Comparison of ENCODE assay signal across 3 cellular contexts in genomic region chr14:35094645-35095044, GRCh38. TPM values are rescaled to one million over a fixed set of nuclear protein-coding genes. Genes with fewer than 3 reads are reported as not detected.
DNase-seq lines count a peak whose midpoint lies in the region; ATAC-seq, FAIRE-seq and TF ChIP-seq lines count a peak whose summit lies in the region.
"Not testable (repeated sequence)": the region's sequence is repeated elsewhere in the genome, so short reads cannot be mapped to it uniquely, and the experiment has no call there.

No MANE protein-coding gene starts in this region.

- not testable (repeated sequence) for TF ChIP-seq EP300 in HepG2 (IDR thresholded peaks at IDR 0.05; ENCODE audit: low read depth in 2 of 2, low read length in 2 of 2); HepG2 (CRISPR knock-in tag; IDR thresholded peaks at IDR 0.05; ENCODE audit: borderline replicate concordance)

- not testable (repeated sequence) for TF ChIP-seq POLR2A in HepG2 (IDR thresholded peaks at IDR 0.05; ENCODE audit: insufficient read depth in 1 of 2, low read depth in 2 of 2, low read length in 2 of 2)

- not testable (repeated sequence) for H3K9me3 ChIP-seq in HepG2 (ENCODE audit: low read length)

- not testable (repeated sequence) for H3K4me3 ChIP-seq in HepG2 (replicated peaks in 1 of 3; ENCODE audit: insufficient read depth in 1 of 3, low read depth in 2 of 3, low read length in 3 of 3)

- H2AFZ ChIP-seq in HepG2 (ENCODE audit: low read length), result not testable (repeated sequence)

- not testable (repeated sequence) for H3K4me1 ChIP-seq in HepG2 (ENCODE audit: insufficient read depth, low read length)

- not testable (repeated sequence) for BruUV-seq in HepG2 (replicated peaks; lab: Mats Ljungman, UMichigan)

- POLR2A ChIA-PET in HepG2 (lab: Yijun Ruan, JAX), result interaction anchor here (1.0 kb wide), 1 partner anchor 24 kb away, joined by 3 read pairs; no protein-coding TSS in a partner anchor

- not testable (repeated sequence) for TF ChIP-seq CTCF in HepG2 (CRISPR knock-in tag; IDR thresholded peaks at IDR 0.05)

- H3K4me1 Mint-ChIP-seq in activated T-cell treated with anti-CD3 and anti-CD28 coated beads, Interleukin-2, amount 50 U/mL, for 72 hours (ENCODE audit: low read depth); stimulated activated naive CD8-positive, alpha-beta T cell treated with anti-CD3 and anti-CD28 coated beads, Interleukin-15, amount 100 ng/mL, for 72 hours: not testable (repeated sequence)

- H3K27me3 ChIP-seq in HepG2 (ENCODE audit: control insufficient read depth in 1 of 2, insufficient read depth in 2 of 2, low read length in 2 of 2), result not testable (repeated sequence)

- in situ Hi-C loops in HepG2 (cut with HindIII; ENCODE audit: extremely low pct_ligation_motif_present, low pct_unique_long_range_greater_than_20kb), result not testable (repeated sequence)

- H3K4me2 ChIP-seq in HepG2 (ENCODE audit: low read depth, low read length), result not testable (repeated sequence)

- peaks cover 21 to 63% of the 10 kb centered on the region in 2 experiments for H3K36me3 ChIP-seq in HepG2 (replicated peaks in 1 of 2; ENCODE audit: control insufficient read depth in 1 of 2, insufficient read depth in 2 of 2, low read length in 2 of 2)

- CTCF ChIA-PET in HepG2 (lab: Yijun Ruan, JAX; ENCODE audit: low intra/inter-chr PET ratio, low total read pairs), result not testable (repeated sequence)

- intact Hi-C loops in HepG2 (cut with micrococcal nuclease; ENCODE audit: unreplicated experiment), result not testable (repeated sequence)

- H3K27ac ChIP-seq in HepG2 (ENCODE audit: extremely low read length, insufficient read depth, low read length), result not testable (repeated sequence)

- H4K20me1 ChIP-seq in HepG2 (ENCODE audit: insufficient read depth, low read length), result not testable (repeated sequence)

- not testable (repeated sequence) for H3K4me3 Mint-ChIP-seq in activated T-cell treated with anti-CD3 and anti-CD28 coated beads, Interleukin-2, amount 50 U/mL, for 72 hours; stimulated activated naive CD8-positive, alpha-beta T cell treated with anti-CD3 and anti-CD28 coated beads, Interleukin-15, amount 100 ng/mL, for 72 hours

- not testable (repeated sequence) for DNase-seq in activated T-cell treated with anti-CD3 and anti-CD28 coated beads, Interleukin-2, amount 50 U/mL, for 72 hours; HepG2 (ENCODE audit: low spot score); stimulated activated naive CD8-positive, alpha-beta T cell treated with anti-CD3 and anti-CD28 coated beads, Interleukin-15, amount 100 ng/mL, for 72 hours

- not testable (repeated sequence) for FAIRE-seq in HepG2 (lab: Jason Lieb, UNC)

- H3K9ac ChIP-seq in HepG2 (ENCODE audit: insufficient read depth, low read depth, low read length), result not testable (repeated sequence)

- H3K27ac Mint-ChIP-seq in activated T-cell treated with anti-CD3 and anti-CD28 coated beads, Interleukin-2, amount 50 U/mL, for 72 hours, result peak overlapping the region; percentile 38
- H3K27ac Mint-ChIP-seq in stimulated activated naive CD8-positive, alpha-beta T cell treated with anti-CD3 and anti-CD28 coated beads, Interleukin-15, amount 100 ng/mL, for 72 hours, result peak overlapping the region; percentile 48 to 79

- H3K27me3 Mint-ChIP-seq in activated T-cell treated with anti-CD3 and anti-CD28 coated beads, Interleukin-2, amount 50 U/mL, for 72 hours (ENCODE audit: low read depth); stimulated activated naive CD8-positive, alpha-beta T cell treated with anti-CD3 and anti-CD28 coated beads, Interleukin-15, amount 100 ng/mL, for 72 hours: not testable (repeated sequence)

- TF ChIP-seq RAD21 in HepG2 (CRISPR knock-in tag; IDR thresholded peaks at IDR 0.05), result not testable (repeated sequence)

- WGBS in HepG2 (ENCODE audit: low lambda C conversion rate), result 96% methylated on average over 6 of the region's 6 CpGs

- H3K79me2 ChIP-seq in HepG2 (ENCODE audit: insufficient read depth, low read length), result not testable (repeated sequence)

- H3K36me3 Mint-ChIP-seq in activated T-cell treated with anti-CD3 and anti-CD28 coated beads, Interleukin-2, amount 50 U/mL, for 72 hours (ENCODE audit: insufficient read depth in 2 of 2), result peaks cover 0 to 25% of the 10 kb centered on the region in 2 donors

- ATAC-seq in activated T-cell treated with anti-CD3 and anti-CD28 coated beads, Interleukin-2, amount 50 U/mL, for 72 hours (replicated peaks in 1 of 2); HepG2; stimulated activated naive CD8-positive, alpha-beta T cell treated with anti-CD3 and anti-CD28 coated beads, Interleukin-15, amount 100 ng/mL, for 72 hours: not testable (repeated sequence)

- H3K9me3 Mint-ChIP-seq in activated T-cell treated with anti-CD3 and anti-CD28 coated beads, Interleukin-2, amount 50 U/mL, for 72 hours; stimulated activated naive CD8-positive, alpha-beta T cell treated with anti-CD3 and anti-CD28 coated beads, Interleukin-15, amount 100 ng/mL, for 72 hours: not testable (repeated sequence)

RNA-seq across cellular contexts. Expression of gene PPP2R3C, which starts 27.1 kb away (rescaled TPM):
- 10 to 100 TPM; 66.5 to 83.7 TPM for total RNA-seq in activated T-cell treated with anti-CD3 and anti-CD28 coated beads, Interleukin-2, amount 50 U/mL, for 72 hours
- 102 and 140 TPM in 2 replicates for total RNA-seq in HepG2 (2016; rRNA removed; fragmentation: Illumina TruSeq; extraction: Trizol)
- total RNA-seq in HepG2 (2016; cell fraction: cytosol; rRNA removed; fragmentation: Illumina TruSeq; extraction: Trizol; ENCODE audit: low read depth), result 67.2 and 69.3 TPM in 2 replicates
- total RNA-seq in HepG2 (2016; cell fraction: insoluble cytoplasmic fraction; rRNA removed; fragmentation: Illumina TruSeq; extraction: Trizol), result 103 and 132 TPM in 2 replicates
- total RNA-seq in HepG2 (2016; cell fraction: membrane; rRNA removed; fragmentation: Illumina TruSeq; extraction: Trizol), result 98.3 and 109 TPM in 2 replicates
- 70.1 and 86.0 TPM in 2 replicates for total RNA-seq in HepG2 (2016; cell fraction: nucleus; rRNA removed; fragmentation: Illumina TruSeq; extraction: Trizol)
- 49.5 and 63.4 TPM in 2 replicates for polyA plus RNA-seq in HepG2 (2011; rRNA removed)
- polyA plus RNA-seq in HepG2 (2011; cell fraction: cytosol; rRNA removed), result 18.2 and 27.5 TPM in 2 replicates
- 44.1 and 44.3 TPM in 2 replicates for polyA plus RNA-seq in HepG2 (2011; cell fraction: nucleus; rRNA removed)
- polyA plus RNA-seq in HepG2 (2012), result 81.6 and 81.7 TPM in 2 replicates
- polyA plus RNA-seq in HepG2 (2016; cell fraction: cytosol; fragmentation: Illumina TruSeq; extraction: Trizol; ENCODE audit: low read depth), result 47.5 and 54.1 TPM in 2 replicates
- 104 and 106 TPM in 2 replicates for polyA plus RNA-seq in HepG2 (2016; cell fraction: insoluble cytoplasmic fraction; fragmentation: Illumina TruSeq; extraction: Trizol; ENCODE audit: low read depth)
- polyA plus RNA-seq in HepG2 (2016; cell fraction: membrane; fragmentation: Illumina TruSeq; extraction: Trizol; ENCODE audit: low read depth), result 73.5 and 78.8 TPM in 2 replicates
- 113 and 121 TPM in 2 replicates for polyA plus RNA-seq in HepG2 (2016; cell fraction: nucleus; fragmentation: Illumina TruSeq; extraction: Trizol; ENCODE audit: insufficient read depth, low read depth)
- 10.0 and 16.5 TPM in 2 replicates for polyA minus RNA-seq in HepG2 (2011; rRNA and poly(A)+ RNA removed; ENCODE audit: low replicate concordance)
- polyA minus RNA-seq in HepG2 (2011; cell fraction: cytosol; rRNA and poly(A)+ RNA removed), result 18.3 and 22.6 TPM in 2 replicates
- 63.3 and 75.2 TPM in 2 replicates for polyA minus RNA-seq in HepG2 (2011; cell fraction: nucleus; rRNA and poly(A)+ RNA removed)

RNA-seq across cellular contexts. Expression of gene PRORP, which starts 27.7 kb away (rescaled TPM):
- 10 to 100 TPM; 33.0 to 36.0 TPM for total RNA-seq in activated T-cell treated with anti-CD3 and anti-CD28 coated beads, Interleukin-2, amount 50 U/mL, for 72 hours
- total RNA-seq in HepG2 (2016; rRNA removed; fragmentation: Illumina TruSeq; extraction: Trizol), result 88.7 and 131 TPM in 2 replicates
- 13.8 and 16.8 TPM in 2 replicates for total RNA-seq in HepG2 (2016; cell fraction: cytosol; rRNA removed; fragmentation: Illumina TruSeq; extraction: Trizol; ENCODE audit: low read depth)
- 92.4 and 130 TPM in 2 replicates for total RNA-seq in HepG2 (2016; cell fraction: insoluble cytoplasmic fraction; rRNA removed; fragmentation: Illumina TruSeq; extraction: Trizol)
- total RNA-seq in HepG2 (2016; cell fraction: membrane; rRNA removed; fragmentation: Illumina TruSeq; extraction: Trizol), result 35.4 and 42.4 TPM in 2 replicates
- 90.7 and 94.1 TPM in 2 replicates for total RNA-seq in HepG2 (2016; cell fraction: nucleus; rRNA removed; fragmentation: Illumina TruSeq; extraction: Trizol)
- polyA plus RNA-seq in HepG2 (2011; rRNA removed), result 39.5 and 48.9 TPM in 2 replicates
- polyA plus RNA-seq in HepG2 (2011; cell fraction: cytosol; rRNA removed), result 31.7 and 35.0 TPM in 2 replicates
- 48.8 and 58.1 TPM in 2 replicates for polyA plus RNA-seq in HepG2 (2011; cell fraction: nucleus; rRNA removed)
- polyA plus RNA-seq in HepG2 (2012), result 28.3 and 37.5 TPM in 2 replicates
- polyA plus RNA-seq in HepG2 (2016; cell fraction: cytosol; fragmentation: Illumina TruSeq; extraction: Trizol; ENCODE audit: low read depth), result 19.5 and 19.9 TPM in 2 replicates
- polyA plus RNA-seq in HepG2 (2016; cell fraction: insoluble cytoplasmic fraction; fragmentation: Illumina TruSeq; extraction: Trizol; ENCODE audit: low read depth), result 109 and 122 TPM in 2 replicates
- polyA plus RNA-seq in HepG2 (2016; cell fraction: membrane; fragmentation: Illumina TruSeq; extraction: Trizol; ENCODE audit: low read depth), result 35.4 and 36.9 TPM in 2 replicates
- 57.9 and 59.7 TPM in 2 replicates for polyA plus RNA-seq in HepG2 (2016; cell fraction: nucleus; fragmentation: Illumina TruSeq; extraction: Trizol; ENCODE audit: insufficient read depth, low read depth)
- 52.8 and 83.3 TPM in 2 replicates for polyA minus RNA-seq in HepG2 (2011; rRNA and poly(A)+ RNA removed; ENCODE audit: low replicate concordance)
- 20.3 and 21.2 TPM in 2 replicates for polyA minus RNA-seq in HepG2 (2011; cell fraction: cytosol; rRNA and poly(A)+ RNA removed)
- 93.3 and 97.1 TPM in 2 replicates for polyA minus RNA-seq in HepG2 (2011; cell fraction: nucleus; rRNA and poly(A)+ RNA removed)

RNA-seq across cellular contexts. Expression of gene FAM177A1, which starts 48.6 kb away (rescaled TPM):
- total RNA-seq in activated T-cell treated with anti-CD3 and anti-CD28 coated beads, Interleukin-2, amount 50 U/mL, for 72 hours, result 10 to 100 TPM; 53.6 to 62.7 TPM
- total RNA-seq in HepG2 (2016; rRNA removed; fragmentation: Illumina TruSeq; extraction: Trizol), result 116 and 119 TPM in 2 replicates
- 259 and 291 TPM in 2 replicates for total RNA-seq in HepG2 (2016; cell fraction: cytosol; rRNA removed; fragmentation: Illumina TruSeq; extraction: Trizol; ENCODE audit: low read depth)
- 102 and 128 TPM in 2 replicates for total RNA-seq in HepG2 (2016; cell fraction: insoluble cytoplasmic fraction; rRNA removed; fragmentation: Illumina TruSeq; extraction: Trizol)
- 219 and 242 TPM in 2 replicates for total RNA-seq in HepG2 (2016; cell fraction: membrane; rRNA removed; fragmentation: Illumina TruSeq; extraction: Trizol)
- total RNA-seq in HepG2 (2016; cell fraction: nucleus; rRNA removed; fragmentation: Illumina TruSeq; extraction: Trizol), result 53.1 and 62.5 TPM in 2 replicates
- 69.0 and 72.9 TPM in 2 replicates for polyA plus RNA-seq in HepG2 (2011; rRNA removed)
- 43.1 and 47.2 TPM in 2 replicates for polyA plus RNA-seq in HepG2 (2011; cell fraction: cytosol; rRNA removed)
- polyA plus RNA-seq in HepG2 (2011; cell fraction: nucleus; rRNA removed), result 20.3 and 24.8 TPM in 2 replicates
- 70.8 and 90.1 TPM in 2 replicates for polyA plus RNA-seq in HepG2 (2012)
- polyA plus RNA-seq in HepG2 (2016; cell fraction: cytosol; fragmentation: Illumina TruSeq; extraction: Trizol; ENCODE audit: low read depth), result 323 and 351 TPM in 2 replicates
- polyA plus RNA-seq in HepG2 (2016; cell fraction: insoluble cytoplasmic fraction; fragmentation: Illumina TruSeq; extraction: Trizol; ENCODE audit: low read depth), result 125 and 131 TPM in 2 replicates
- polyA plus RNA-seq in HepG2 (2016; cell fraction: membrane; fragmentation: Illumina TruSeq; extraction: Trizol; ENCODE audit: low read depth), result 209 and 229 TPM in 2 replicates
- polyA plus RNA-seq in HepG2 (2016; cell fraction: nucleus; fragmentation: Illumina TruSeq; extraction: Trizol; ENCODE audit: insufficient read depth, low read depth), result 115 and 136 TPM in 2 replicates
- polyA minus RNA-seq in HepG2 (2011; rRNA and poly(A)+ RNA removed; ENCODE audit: low replicate concordance), result 20.6 and 34.4 TPM in 2 replicates
- polyA minus RNA-seq in HepG2 (2011; cell fraction: cytosol; rRNA and poly(A)+ RNA removed), result 25.4 and 27.2 TPM in 2 replicates
- 36.1 and 40.7 TPM in 2 replicates for polyA minus RNA-seq in HepG2 (2011; cell fraction: nucleus; rRNA and poly(A)+ RNA removed)
